In the genomic region with DNA sequence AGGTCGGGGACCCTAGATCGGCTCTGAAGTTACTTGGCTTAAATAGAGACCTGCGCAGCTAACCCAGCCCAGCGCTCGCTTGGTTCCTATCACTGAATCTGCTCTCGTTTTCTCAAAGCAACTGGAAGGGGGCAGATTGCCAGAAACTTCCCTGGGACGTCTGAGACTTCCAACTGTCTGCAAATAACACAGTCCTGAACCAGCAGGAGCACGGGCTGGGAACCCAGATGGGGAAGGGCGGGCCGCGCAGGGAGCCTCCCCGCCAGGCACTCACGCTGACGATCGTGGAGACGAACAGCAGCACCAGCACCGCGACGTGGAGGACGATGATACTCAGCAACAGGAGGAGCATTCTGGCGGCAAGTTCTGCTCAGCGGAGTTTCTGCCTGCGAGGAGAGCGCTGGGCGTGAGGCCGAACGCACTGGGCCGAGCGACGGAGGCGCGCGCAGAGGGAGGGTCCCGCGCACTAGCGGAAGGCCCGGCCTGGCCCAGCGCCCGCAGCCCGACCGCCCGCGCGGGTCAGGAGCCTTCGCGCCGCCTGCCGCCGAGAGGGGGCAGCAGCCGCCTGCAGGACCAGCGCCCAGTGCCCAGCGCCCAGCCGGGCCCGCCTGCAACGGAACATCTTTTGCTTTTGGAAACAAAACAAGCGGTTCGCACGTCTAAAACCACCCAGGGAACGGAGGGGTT, we compare ENCODE assay signal across 8 cellular contexts. TPM values are rescaled to one million over a fixed set of nuclear protein-coding genes. Genes with fewer than 3 reads are reported as not detected.
DNase-seq lines count a peak whose midpoint lies in the region; ATAC-seq and TF ChIP-seq lines count a peak whose summit lies in the region.

No MANE protein-coding gene starts in this region.

- ATAC-seq in naive thymus-derived CD8-positive, alpha-beta T cell = peak; percentile 65 to 80
- ATAC-seq in GM19452 (IDR thresholded peaks at IDR 0.05; ENCODE audit: unreplicated experiment) = no peak

- H3K27me3 Mint-ChIP-seq in HFFc6 (ENCODE audit: insufficient read depth) = peaks cover 3% of the 10 kb centered on the region; the same call in 1 of the 2 replicates
- H3K27me3 Mint-ChIP-seq in naive thymus-derived CD8-positive, alpha-beta T cell = peaks cover 40 to 96% (median 56%) of the 10 kb centered on the region in 5 donors

- DNase-seq in DMS 273 treated with DMSO at 0.1 percent for 48 hours (lab: John Stamatoyannopoulos, UW) (peak; percentile 75), HFFc6 (peak; percentile 81), OCI-M1 (lab: John Stamatoyannopoulos, UW) (peak; percentile 87), fibroblast of the conjunctiva (ENCODE audit: low read depth) (peak; percentile 77)
- peak; percentile 9 for DNase-seq in activated effector memory CD4-positive, alpha-beta T cell treated with Interleukin-2 at 50 U/mL for 16 hours
- peak in 7 of 10 donors; percentile 17 to 33 (median 28) for DNase-seq in naive thymus-derived CD8-positive, alpha-beta T cell

- no peaks in the 10 kb centered on the region for H3K9me3 Mint-ChIP-seq in HFFc6
- H3K9me3 Mint-ChIP-seq in naive thymus-derived CD8-positive, alpha-beta T cell = no peaks in the 10 kb centered on the region

- H3K27ac Mint-ChIP-seq in HFFc6 = peak overlapping the region; percentile 96
- H3K27ac Mint-ChIP-seq in naive thymus-derived CD8-positive, alpha-beta T cell = no peak overlapping the region

- peak overlapping the region; percentile 97 for H3K27ac ChIP-seq in stomach smooth muscle (ENCODE audit: low read length)

- H3K4me1 ChIP-seq in stomach smooth muscle (ENCODE audit: control insufficient read depth, insufficient read depth, low read length) = peaks cover 78% of the 10 kb centered on the region

- H3K9ac ChIP-seq in stomach smooth muscle (ENCODE audit: low read length in 2 of 2) = peak overlapping the region; percentile 67 to 92

- no peaks in the 10 kb centered on the region for H3K9me3 ChIP-seq in stomach smooth muscle (ENCODE audit: control insufficient read depth in 2 of 2, low read length in 2 of 2)

- TF ChIP-seq CTCF in HFFc6 (IDR thresholded peaks at IDR 0.05) = peak; percentile 93

- H3K36me3 ChIP-seq in stomach smooth muscle (ENCODE audit: control insufficient read depth in 2 of 2, insufficient read depth in 2 of 2, low read length in 2 of 2) = peaks cover 22 to 23% of the 10 kb centered on the region in 2 donors

- H3K4me3 Mint-ChIP-seq in HFFc6 = peak overlapping the region; percentile 91
- H3K4me3 Mint-ChIP-seq in naive thymus-derived CD8-positive, alpha-beta T cell = peak overlapping the region; percentile 72 to 84 (median 79)

- POLR2A ChIA-PET in naive thymus-derived CD8-positive, alpha-beta T cell (lab: Charles Lee) = no interaction called here

- H3K4me1 Mint-ChIP-seq in HFFc6 (ENCODE audit: low read depth) = peaks cover 59% of the 10 kb centered on the region
- peaks cover 8 to 24% (median 23%) of the 10 kb centered on the region in 4 donors for H3K4me1 Mint-ChIP-seq in naive thymus-derived CD8-positive, alpha-beta T cell

- no peaks in the 10 kb centered on the region for H3K27me3 ChIP-seq in stomach smooth muscle (ENCODE audit: control insufficient read depth in 1 of 2, insufficient read depth in 2 of 2, low read length in 2 of 2)

- peaks cover 23% of the 10 kb centered on the region for H3K36me3 Mint-ChIP-seq in HFFc6 (ENCODE audit: low read depth)
- no peaks in the 10 kb centered on the region for H3K36me3 Mint-ChIP-seq in naive thymus-derived CD8-positive, alpha-beta T cell

- peak overlapping the region; percentile 98 for H3K4me3 ChIP-seq in stomach smooth muscle (ENCODE audit: low read length in 2 of 2)

RNA-seq across cellular contexts. Expression of gene PMP22, which starts 4.6 kb away (rescaled TPM):
- 10 to 100 TPM; 28.0 to 42.9 (median 34.0) TPM for total RNA-seq in HFFc6 (2021; fragmentation: NEBNext Ultra II Directional; extraction: Animal tissue kit (Norgen Biotek cat#: 25700))
- total RNA-seq in naive thymus-derived CD8-positive, alpha-beta T cell = under 1 TPM in 1 of 2 experiments, not detected in 1; 0.27 TPM
- polyA plus RNA-seq in naive thymus-derived CD8-positive, alpha-beta T cell = not detected

Comparison
In these comparisons a context has a peak if more than half of its experiments do, and no peak if none do; other contexts are left out.
1. DNase-seq: peak in every context shown above with its lines; median percentile 87 in OCI-M1; 81 in HFFc6; 77 in fibroblast of the conjunctiva; 75 in DMS 273 treated with DMSO at 0.1 percent for 48 hours; 28 in naive thymus-derived CD8-positive, alpha-beta T cell; 9 in activated effector memory CD4-positive, alpha-beta T cell treated with Interleukin-2 at 50 U/mL for 16 hours.
2. RNA of gene PMP22, which starts 4.6 kb away (total RNA-seq): 28.0 to 42.9 TPM in HFFc6; 0.27 TPM in naive thymus-derived CD8-positive, alpha-beta T cell; every median in the first group is over 10 times any median in the second.